8 cellular contexts compared by ENCODE assay signal in the genomic region with DNA sequence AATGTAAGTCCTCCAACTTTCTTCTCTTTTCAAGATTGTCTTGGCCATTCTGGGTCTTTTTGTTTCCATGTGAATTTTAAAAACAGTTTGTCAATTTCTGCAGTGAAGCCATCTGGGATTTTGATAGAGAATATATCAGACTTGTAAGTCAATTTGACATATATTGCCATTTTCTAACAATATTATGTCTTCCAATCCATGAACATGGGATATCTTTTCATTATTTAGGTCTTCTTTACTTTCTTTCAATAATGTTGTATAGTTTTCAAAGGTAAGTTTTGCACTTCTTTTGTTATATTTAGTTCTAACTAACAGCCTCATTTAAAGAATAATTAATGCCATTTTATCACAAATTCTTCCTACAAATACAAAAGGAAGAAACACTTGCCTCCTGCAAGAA.
"Had no signal": no experiment of that assay in that cellular context is flagged by ENCODE, and none has a peak within 500 bp of the region (broad histone marks: within the 10 kb centered on the region; RNA-seq: fewer than 3 reads in every experiment).

No MANE protein-coding gene starts in this region.

- DNase-seq: GDM1, GF-D8 had no signal

- FAIRE-seq: G401.6, GM12878, GM12891, GM12892, GM18507, GM19239 had no signal

- H3K4me3 ChIP-seq: GM12878 had no signal

- ATAC-seq: GM12878 had no signal
